Comparison of ENCODE assay signal across 1 cellular context in genomic region chr13:98276486-98276885, GRCh38.
TF ChIP-seq lines count a peak whose summit lies in the region.

No MANE protein-coding gene starts in this region.

TF ChIP-seq in IMR-90, 13 proteins besides CTCF, POLR2A, EP300 and RAD21 (continued from another document):
- TF ChIP-seq ELK1 (IDR thresholded peaks at IDR 0.05; ENCODE audit: borderline replicate concordance, low read depth, low read length) (no peak), RCOR1 (IDR thresholded peaks at IDR 0.05; ENCODE audit: insufficient replicate concordance, low read length) (no peak), RFX5 (IDR thresholded peaks at IDR 0.05; ENCODE audit: low read depth, low read length) (no peak), SMC3 (IDR thresholded peaks at IDR 0.05; ENCODE audit: low read depth, low read length) (no peak), MAFK (IDR thresholded peaks at IDR 0.05; ENCODE audit: low read depth, low read length) (no peak), BHLHE40 (IDR thresholded peaks at IDR 0.05; ENCODE audit: low read depth, low read length) (no peak), NFE2L2 (IDR thresholded peaks at IDR 0.05; ENCODE audit: low read depth, low read length) (no peak), MAZ (IDR thresholded peaks at IDR 0.05; ENCODE audit: borderline replicate concordance, low read depth, low read length) (no peak), FOS (IDR thresholded peaks at IDR 0.05; ENCODE audit: low read depth, low read length) (no peak), CEBPB (IDR thresholded peaks at IDR 0.05; ENCODE audit: low read depth, low read length) (no peak)
